ENCODE assay signal across 14 cellular contexts in genomic region chr1:81493102-81493864, GRCh38.
"Had no signal": no experiment of that assay in that cellular context is flagged by ENCODE, and none has a peak within 500 bp of the region (broad histone marks: within the 10 kb centered on the region; RNA-seq: fewer than 3 reads in every experiment).

No MANE protein-coding gene starts in this region.

- ATAC-seq: foreskin keratinocyte; mucosa of descending colon; stimulated activated memory B cell treated with anti-CD40 and anti-IgM and Interleukin-4, amounts not matched to agents 10 μg/mL and 1 μg/mL and 100 μg/mL, for 72 hours had no signal

- H3K27ac ChIP-seq: foreskin keratinocyte had no signal

- H3K4me3 ChIP-seq: mucosa of descending colon, smooth muscle cell had no signal

- H3K4me1 ChIP-seq: foreskin keratinocyte had no signal

- H3K4me2 ChIP-seq: smooth muscle cell had no signal

- DNase-seq: activated CD4-positive, alpha-beta T cell treated with anti-CD3 and anti-CD28 coated beads, Interleukin-2, amount 10 ng/mL, durations not matched to agents 7 days and 5 days; activated CD4-positive, CD25-positive, alpha-beta regulatory T cell; activated naive CD4-positive, alpha-beta T cell treated with anti-CD3 and anti-CD28 coated beads, Interleukin-2, amount 50 U/mL, for 16 hours; amniotic stem cell; dermis blood vessel endothelial cell; foreskin keratinocyte; hippocampal formation; mammary epithelial cell; mucosa of descending colon; nephron progenitor cell; SHP77 treated with DMSO at 0.1 percent for 48 hours; T-helper 2 cell had no signal

- H3K9me3 ChIP-seq: mucosa of descending colon had no signal
